Comparison of ENCODE assay signal across 24 cellular contexts in the genomic region with DNA sequence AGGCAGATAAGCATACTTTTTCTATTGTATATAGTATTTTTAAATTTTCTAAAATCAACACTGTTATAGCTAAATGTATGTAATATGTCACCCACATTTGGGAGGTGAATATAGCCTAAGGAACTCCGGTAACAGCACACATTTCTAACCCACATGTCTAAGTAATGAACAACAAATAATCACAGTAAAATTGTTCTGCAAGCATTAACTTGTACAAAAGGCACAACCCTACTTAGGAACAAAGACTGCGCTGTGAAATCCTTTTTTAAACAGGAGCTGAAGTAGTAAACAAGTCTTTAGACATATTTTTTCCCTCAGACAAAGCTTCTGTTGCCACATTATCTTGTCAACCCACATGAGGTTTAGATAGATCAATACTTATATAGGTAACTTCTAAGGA.
"Had no signal": no experiment of that assay in that cellular context is flagged by ENCODE, and none has a peak within 500 bp of the region (broad histone marks: within the 10 kb centered on the region; RNA-seq: fewer than 3 reads in every experiment).

No MANE protein-coding gene starts in this region.

- H3K27ac Mint-ChIP-seq: activated CD8-positive, alpha-beta T cell treated with anti-CD3 and anti-CD28 coated beads for 36 hours; activated T-cell treated with anti-CD3 and anti-CD28 coated beads, Interleukin-2, amount 50 U/mL, for 72 hours; activated T-helper 2 cell treated with anti-CD3 and anti-CD28 coated beads, Interferon-gamma antibody, Interleukin-2, Interleukin-4, amounts not matched to agents 10 μg/mL and 5 μg/mL and 100 μg/mL, durations not matched to agents 14 hours and 24 hours and 36 hours had no signal

- H3K4me3 ChIP-seq: breast epithelium, SJCRH30 had no signal

- H3K9me3 ChIP-seq: breast epithelium, SJCRH30, SK-N-SH had no signal

- H3K36me3 ChIP-seq: breast epithelium, SJCRH30 had no signal

- H3K4me3 Mint-ChIP-seq: activated CD8-positive, alpha-beta T cell treated with anti-CD3 and anti-CD28 coated beads for 36 hours; activated T-cell treated with anti-CD3 and anti-CD28 coated beads, Interleukin-2, amount 50 U/mL, for 72 hours had no signal

- DNase-seq: activated CD4-positive, alpha-beta T cell treated with anti-CD3 and anti-CD28 coated beads for 4 hours; activated CD8-positive, alpha-beta memory T cell treated with anti-CD3 and anti-CD28 coated beads, Interleukin-2, amount 50 U/mL, for 4 hours; activated CD8-positive, alpha-beta T cell treated with anti-CD3 and anti-CD28 coated beads for 36 hours; activated naive CD4-positive, alpha-beta T cell treated with anti-CD3 and anti-CD28 coated beads, Interleukin-2, amount 50 U/mL, for 16 hours; activated T-cell treated with anti-CD3 and anti-CD28 coated beads, Interleukin-2, amount 50 U/mL, for 72 hours; aorta; central memory CD4-positive, alpha-beta T cell; NCI-H1105 treated with DMSO at 0.1 percent for 48 hours; NCI-H1436 treated with DMSO at 0.1 percent for 48 hours; NCI-H2029; NCI-H2171; NCI-H2227 treated with DMSO at 0.1 percent for 48 hours; NCI-H446 treated with DMSO at 0.1 percent for 48 hours; NCI-H524 treated with DMSO at 0.1 percent for 48 hours; NCI-H748 treated with DMSO at 0.1 percent for 48 hours; RPMI8226; SJCRH30; SK-N-SH; T-helper 1 cell had no signal

- H3K4me2 ChIP-seq: SK-N-SH had no signal

- H3K9me3 Mint-ChIP-seq: activated CD8-positive, alpha-beta T cell treated with anti-CD3 and anti-CD28 coated beads for 36 hours had no signal

- H3K27me3 Mint-ChIP-seq: activated CD8-positive, alpha-beta T cell treated with anti-CD3 and anti-CD28 coated beads for 36 hours had no signal

- ATAC-seq: activated CD8-positive, alpha-beta T cell treated with anti-CD3 and anti-CD28 coated beads for 36 hours; activated T-cell treated with anti-CD3 and anti-CD28 coated beads, Interleukin-2, amount 50 U/mL, for 72 hours; Panc1; Right ventricle myocardium inferior had no signal

- H3K9ac ChIP-seq: SK-N-SH had no signal

- H3K27ac ChIP-seq: breast epithelium, SJCRH30, VCaP had no signal

- H3K27me3 ChIP-seq: breast epithelium, SJCRH30 had no signal

- H3K4me1 ChIP-seq: breast epithelium, SJCRH30 had no signal
